Comparison of ENCODE assay signal across 18 cellular contexts in genomic region chr19:35862528-35862927, GRCh38. TPM values are rescaled to one million over a fixed set of nuclear protein-coding genes. Genes with fewer than 3 reads are reported as not detected.
DNase-seq lines count a peak whose midpoint lies in the region; TF ChIP-seq lines count a peak whose summit lies in the region.
"Had no signal": no experiment of that assay in that cellular context is flagged by ENCODE, and none has a peak within 500 bp of the region (broad histone marks: within the 10 kb centered on the region; RNA-seq: fewer than 3 reads in every experiment).

No MANE protein-coding gene starts in this region.

- H3K27ac ChIP-seq in HEK293 (ENCODE audit: extremely low read depth, low read depth, low read length) (no peak overlapping the region), neural progenitor cell (no peak overlapping the region), tibial nerve (no peak overlapping the region)
- H3K27ac ChIP-seq: PC-9, SJSA1 had no signal

- H3K9me3 ChIP-seq in HEK293 (ENCODE audit: control insufficient read depth, insufficient read depth, low read depth, low read length) (no peaks in the 10 kb centered on the region), neural progenitor cell (ENCODE audit: low read depth) (no peaks in the 10 kb centered on the region), tibial nerve (peaks cover 0 to 16% (median 0%) of the 10 kb centered on the region in 4 donors)
- H3K9me3 ChIP-seq: SJSA1 had no signal

- H3K27ac Mint-ChIP-seq in glutamatergic neuron (ENCODE audit: unreplicated experiment) (peak overlapping the region; percentile 62), neural progenitor cell (no peak overlapping the region)
- H3K27ac Mint-ChIP-seq: CD4-positive, alpha-beta T cell; H9 had no signal

- no peak for TF ChIP-seq POLR2A in tibial nerve (IDR thresholded peaks at IDR 0.05)

- peaks cover 14% of the 10 kb centered on the region for H3F3A ChIP-seq in neural progenitor cell (ENCODE audit: low read depth)

- TF ChIP-seq CTCF in HEK293 (tag by site-specific recombination; IDR thresholded peaks at IDR 0.05) (no peak), glutamatergic neuron (IDR thresholded peaks at IDR 0.05; ENCODE audit: partially characterized antibody, unreplicated experiment) (no peak), neural progenitor cell (IDR thresholded peaks at IDR 0.05) (no peak), tibial nerve (IDR thresholded peaks at IDR 0.05) (no peak)

- peaks cover 6% of the 10 kb centered on the region for H4K20me1 ChIP-seq in neural progenitor cell (ENCODE audit: low read depth)

- CTCF ChIA-PET in HEK293 (lab: Yijun Ruan, JAX) = interaction anchor here (0.6 to 0.9 kb wide), 4 partner anchors 12 to 168 kb away, joined by 3 to 5 read pairs (median 4); no protein-coding TSS in a partner anchor

- no peak overlapping the region for H3K4me2 ChIP-seq in neural progenitor cell
- H3K4me2 ChIP-seq: PC-9 had no signal

- no peaks in the 10 kb centered on the region for H3K36me3 ChIP-seq in HEK293 (ENCODE audit: control insufficient read depth in 2 of 2, insufficient read depth in 1 of 2, low read length in 2 of 2)
- H3K36me3 ChIP-seq in neural progenitor cell = no peaks in the 10 kb centered on the region
- H3K36me3 ChIP-seq in tibial nerve = no peaks in the 10 kb centered on the region
- H3K36me3 ChIP-seq: SJSA1 had no signal

- 43 to 47% methylated on average over 14 of the region's 14 CpGs for WGBS in tibial nerve, 2 donors

- peak overlapping the region; percentile 9 for H3K4me3 Mint-ChIP-seq in glutamatergic neuron (ENCODE audit: unreplicated experiment)
- peak overlapping the region; percentile 71 for H3K4me3 Mint-ChIP-seq in neural progenitor cell
- H3K4me3 Mint-ChIP-seq: CD4-positive, alpha-beta T cell had no signal

- TF ChIP-seq EP300 in tibial nerve (IDR thresholded peaks at IDR 0.05) = no peak

- POLR2A ChIA-PET in HEK293 (lab: Yijun Ruan, JAX) = no interaction called here

- no peak overlapping the region for H3K9ac ChIP-seq in neural progenitor cell

- no peak overlapping the region for H3K4me3 ChIP-seq in HEK293 (ENCODE audit: low read depth, low read length)
- H3K4me3 ChIP-seq in neural progenitor cell = no peak overlapping the region
- no peak overlapping the region for H3K4me3 ChIP-seq in tibial nerve
- H3K4me3 ChIP-seq: PC-9, SJSA1 had no signal

- peaks cover 8% of the 10 kb centered on the region for H3K36me3 Mint-ChIP-seq in glutamatergic neuron (ENCODE audit: unreplicated experiment)
- H3K36me3 Mint-ChIP-seq in neural progenitor cell = peaks cover 22% of the 10 kb centered on the region

- H3K4me1 ChIP-seq in HEK293 (ENCODE audit: control insufficient read depth, insufficient read depth, low read length) (no peaks in the 10 kb centered on the region), neural progenitor cell (peaks cover 19% of the 10 kb centered on the region), tibial nerve (peaks cover 0 to 13% (median 0%) of the 10 kb centered on the region in 4 donors)
- H3K4me1 ChIP-seq: SJSA1 had no signal

- peaks cover 9% of the 10 kb centered on the region for H3K27me3 Mint-ChIP-seq in glutamatergic neuron (ENCODE audit: unreplicated experiment)
- peaks cover 20% of the 10 kb centered on the region for H3K27me3 Mint-ChIP-seq in neural progenitor cell (ENCODE audit: insufficient read depth, low read depth)

- no peak overlapping the region for H2AFZ ChIP-seq in neural progenitor cell (replicated peaks)
- H2AFZ ChIP-seq: PC-9 had no signal

- H3K9me3 Mint-ChIP-seq in glutamatergic neuron (ENCODE audit: unreplicated experiment) = peaks cover 7% of the 10 kb centered on the region
- no peaks in the 10 kb centered on the region for H3K9me3 Mint-ChIP-seq in neural progenitor cell
- H3K9me3 Mint-ChIP-seq: CD4-positive, alpha-beta T cell; H9 had no signal

- peaks cover 15% of the 10 kb centered on the region for H3K4me1 Mint-ChIP-seq in glutamatergic neuron (ENCODE audit: low read depth, unreplicated experiment)
- H3K4me1 Mint-ChIP-seq in neural progenitor cell = peaks cover 45% of the 10 kb centered on the region

- H3K27me3 ChIP-seq in neural progenitor cell (peaks cover 51% of the 10 kb centered on the region), tibial nerve (peaks cover 0 to 75% of the 10 kb centered on the region in 2 donors)

- DNase-seq in NCI-H146 (lab: John Stamatoyannopoulos, UW) = peak; percentile 8
- DNase-seq in NCI-H146 treated with DMSO at 0.1 percent for 48 hours (lab: John Stamatoyannopoulos, UW; ENCODE audit: unreplicated experiment) = no peak
- DNase-seq in glutamatergic neuron = no peak
- no peak for DNase-seq in neural progenitor cell (ENCODE audit: low spot score)
- DNase-seq in NOMO-1 treated with dmso at 0.1 percent for 144 hours (lab: John Stamatoyannopoulos, UW; ENCODE audit: unreplicated experiment) = no peak
- DNase-seq in stimulated activated naive CD4-positive, alpha-beta T cell (lab: John Stamatoyannopoulos, UW) = no peak
- no peak for DNase-seq in tibial nerve (ENCODE audit: low spot score in 2 of 2)
- DNase-seq: CD4-positive, alpha-beta T cell; DMS79; H9; NCI-H1092 treated with DMSO at 0.1 percent for 48 hours; NCI-H1694; NCI-H2081 treated with DMSO at 0.1 percent for 48 hours; NCI-H446 treated with DMSO at 0.1 percent for 48 hours; PC-9; SW 1271 had no signal

- no peaks in the 10 kb centered on the region for H3K79me2 ChIP-seq in neural progenitor cell (ENCODE audit: low read depth)

TF ChIP-seq in HEK293, 187 proteins besides CTCF, POLR2A, EP300 and RAD21 (continues in another document):
- TF ChIP-seq BCL11B (tag by site-specific recombination; IDR thresholded peaks at IDR 0.05; ENCODE audit: low read depth) (0 out of 2 replicates have a peak, but pooled peaks have one; percentile 32), ZNF48 (tag by site-specific recombination; IDR thresholded peaks at IDR 0.05) (no peak), ZNF26 (tag by site-specific recombination; IDR thresholded peaks at IDR 0.05) (no peak), ZNF510 (tag by site-specific recombination; IDR thresholded peaks at IDR 0.05; ENCODE audit: insufficient replicate concordance) (no peak), ZNF747 (tag by site-specific recombination; IDR thresholded peaks at IDR 0.05) (no peak), ZBTB21 (tag by site-specific recombination; IDR thresholded peaks at IDR 0.05) (no peak), TCF7L2 (IDR thresholded peaks at IDR 0.05; ENCODE audit: borderline replicate concordance, low read depth, low read length) (no peak), ZNF449 (tag by site-specific recombination; IDR thresholded peaks at IDR 0.05) (no peak), KLF17 (tag by site-specific recombination; IDR thresholded peaks at IDR 0.05) (no peak), ZNF354C (tag by site-specific recombination; IDR thresholded peaks at IDR 0.05; ENCODE audit: borderline replicate concordance, low read depth) (no peak), SP2 (tag by site-specific recombination; IDR thresholded peaks at IDR 0.05) (peak; percentile 68), ZNF350 (tag by site-specific recombination; IDR thresholded peaks at IDR 0.05) (no peak), ZNF423 (tag by site-specific recombination; IDR thresholded peaks at IDR 0.05) (no peak), FEZF1 (tag by site-specific recombination; IDR thresholded peaks at IDR 0.05) (no peak)

RNA-seq across cellular contexts. Expression of gene KIRREL2, which starts 5.8 kb away (rescaled TPM):
- 47.1 TPM for total RNA-seq in glutamatergic neuron (ENCODE audit: unreplicated experiment)
- total RNA-seq in neural progenitor cell (ENCODE audit: low replicate concordance) = 2.4 and 5.5 TPM in 2 replicates
- total RNA-seq in tibial nerve = under 1 TPM in 1 of 4 donors, not detected in 3; 0.44 TPM
- total RNA-seq: PC-9, SJSA1 had no signal

RNA-seq across cellular contexts. Expression of gene APLP1, which starts 5.8 kb away (rescaled TPM):
- total RNA-seq in glutamatergic neuron (ENCODE audit: unreplicated experiment) = 618 TPM
- total RNA-seq in neural progenitor cell (ENCODE audit: low replicate concordance) = 89.5 and 191 TPM in 2 replicates
- 10 to 100 TPM in 2 of 4 donors, 1 to 10 TPM in 2; 8.7 to 19.7 (median 10.7) TPM for total RNA-seq in tibial nerve
- total RNA-seq: CD4-positive, alpha-beta T cell had no signal

RNA-seq across cellular contexts. Expression of gene NPHS1, which starts 10.2 kb away (rescaled TPM):
- total RNA-seq in glutamatergic neuron (ENCODE audit: unreplicated experiment) (4.7 TPM), neural progenitor cell (ENCODE audit: low replicate concordance) (0.40 and 0.62 TPM in 2 replicates), tibial nerve (not detected)
- total RNA-seq: CD4-positive, alpha-beta T cell; PC-9; SJSA1 had no signal

RNA-seq across cellular contexts. Expression of gene NFKBID, which starts 37.8 kb away (rescaled TPM):
- total RNA-seq in glutamatergic neuron (ENCODE audit: unreplicated experiment) (7.6 TPM), neural progenitor cell (ENCODE audit: low replicate concordance) (1.3 and 4.7 TPM in 2 replicates), tibial nerve (10 to 100 TPM; 15.1 to 23.8 (median 21.8) TPM)

RNA-seq across cellular contexts. Expression of gene HCST, which starts 39.8 kb away (rescaled TPM):
- not detected for total RNA-seq in glutamatergic neuron (ENCODE audit: unreplicated experiment)
- not detected in 2 replicates for total RNA-seq in neural progenitor cell (ENCODE audit: low replicate concordance)
- 10 to 100 TPM; 10.5 to 37.6 (median 15.5) TPM for total RNA-seq in tibial nerve
- total RNA-seq: SJSA1 had no signal
